Comparison of ENCODE assay signal across 8 cellular contexts in the genomic region with DNA sequence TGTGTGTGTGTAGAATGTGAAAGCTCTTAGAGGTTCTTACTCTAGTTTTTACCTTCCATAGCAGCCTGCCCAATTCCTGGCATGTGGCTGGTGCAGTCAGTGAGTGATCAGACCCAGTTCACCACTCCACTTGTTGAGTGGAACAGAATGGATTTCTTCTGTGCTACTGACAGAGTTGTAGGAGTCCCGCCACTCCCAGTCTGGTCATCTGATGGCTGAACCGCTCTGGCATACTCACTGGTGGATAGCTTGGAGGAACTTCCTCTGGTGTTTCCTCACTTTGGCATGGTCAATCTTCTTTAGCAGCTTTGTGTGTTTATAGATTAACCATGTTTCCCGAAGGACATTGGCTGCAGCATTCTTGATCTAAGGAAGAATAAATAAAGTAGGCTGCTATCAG.
DNase-seq lines count a peak whose midpoint lies in the region; ATAC-seq and TF ChIP-seq lines count a peak whose summit lies in the region.

No MANE protein-coding gene starts in this region.

- no peaks in the 10 kb centered on the region for H3K36me3 Mint-ChIP-seq in activated naive CD8-positive, alpha-beta T cell treated with anti-CD3 and anti-CD28 coated beads, Interleukin-2, amount 10 ng/mL, durations not matched to agents 7 days and 5 days
- H3K36me3 Mint-ChIP-seq in activated naive CD8-positive, alpha-beta T cell treated with anti-CD3 and anti-CD28 coated beads for 36 hours: no peaks in the 10 kb centered on the region
- H3K36me3 Mint-ChIP-seq in activated CD4-positive, alpha-beta T cell treated with anti-CD3 and anti-CD28 coated beads, Interleukin-2, amount 10 ng/mL, durations not matched to agents 24 days and 14 days (ENCODE audit: low read depth): no peaks in the 10 kb centered on the region

- in situ Hi-C loops in Panc1 (cut with HindIII; ENCODE audit: low pct_unique_long_range_greater_than_20kb, low sequenced_read_pairs) (no loop called here), transverse colon (cut with MboI; ENCODE audit: low pct_ligation_motif_present in 1 of 4, low pct_unique_long_range_greater_than_20kb in 1 of 4, low sequenced_read_pairs in 3 of 4) (no loop called here)

- BruUV-seq in Panc1 (replicated peaks; lab: Mats Ljungman, UMichigan): no TSS peak

- TF ChIP-seq CTCF in Panc1 (IDR thresholded peaks at IDR 0.05) (no peak), transverse colon (IDR thresholded peaks at IDR 0.05) (no peak)

- peak; percentile 34 for ATAC-seq in activated naive CD8-positive, alpha-beta T cell treated with anti-CD3 and anti-CD28 coated beads, Interleukin-2, amount 10 ng/mL, durations not matched to agents 7 days and 5 days (ENCODE audit: low read depth)
- ATAC-seq in Panc1: peak; percentile 87
- ATAC-seq in GM21367 (IDR thresholded peaks at IDR 0.05; ENCODE audit: unreplicated experiment): no peak

- H3K9me3 ChIP-seq in Panc1 (ENCODE audit: control insufficient read depth, insufficient read depth, low read depth, low read length): no peaks in the 10 kb centered on the region
- H3K9me3 ChIP-seq in transverse colon: no peaks in the 10 kb centered on the region

- intact Hi-C loops in Panc1 (cut with micrococcal nuclease; ENCODE audit: unreplicated experiment): no loop called here
- intact Hi-C loops in transverse colon (cut with DNase I; ENCODE audit: low total_unique reads): no loop called here
- intact Hi-C loops in activated CD4-positive, alpha-beta T cell treated with anti-CD3 and anti-CD28 coated beads, Interleukin-2, amount 10 ng/mL, durations not matched to agents 24 days and 14 days (cut with micrococcal nuclease): loop anchor here (5.0 kb wide), 1 partner anchor 38 kb away; no protein-coding TSS in a partner anchor

- TF ChIP-seq EP300 in transverse colon (IDR thresholded peaks at IDR 0.05; ENCODE audit: low read depth): no peak

- H3K27me3 ChIP-seq in Panc1 (ENCODE audit: control insufficient read depth, insufficient read depth, low read length) (no peaks in the 10 kb centered on the region), transverse colon (no peaks in the 10 kb centered on the region)

- DNase-seq in activated naive CD8-positive, alpha-beta T cell treated with anti-CD3 and anti-CD28 coated beads, Interleukin-2, amount 10 ng/mL, durations not matched to agents 7 days and 5 days: no peak
- DNase-seq in activated naive CD8-positive, alpha-beta T cell treated with anti-CD3 and anti-CD28 coated beads for 36 hours: no peak
- DNase-seq in Panc1 (ENCODE audit: low read depth, low spot score) (no peak), fibroblast of peridontal ligament (ENCODE audit: extremely low read depth) (peak; percentile 8), transverse colon (peak; percentile 21), HK-2 (ENCODE audit: unreplicated experiment) (no peak)
- no peak for DNase-seq in activated CD4-positive, alpha-beta T cell treated with anti-CD3 and anti-CD28 coated beads, Interleukin-2, amount 10 ng/mL, durations not matched to agents 24 days and 14 days

- H3K4me1 Mint-ChIP-seq in activated naive CD8-positive, alpha-beta T cell treated with anti-CD3 and anti-CD28 coated beads, Interleukin-2, amount 10 ng/mL, durations not matched to agents 7 days and 5 days: peaks cover 21% of the 10 kb centered on the region
- peaks cover 5% of the 10 kb centered on the region for H3K4me1 Mint-ChIP-seq in activated naive CD8-positive, alpha-beta T cell treated with anti-CD3 and anti-CD28 coated beads for 36 hours
- H3K4me1 Mint-ChIP-seq in activated CD4-positive, alpha-beta T cell treated with anti-CD3 and anti-CD28 coated beads, Interleukin-2, amount 10 ng/mL, durations not matched to agents 24 days and 14 days: peaks cover 17% of the 10 kb centered on the region

- H3K27ac ChIP-seq in Panc1 (ENCODE audit: low read length): no peak overlapping the region
- H3K27ac ChIP-seq in transverse colon: no peak overlapping the region

- CTCF ChIA-PET in Panc1 (lab: Charles Lee): no interaction called here

- no peak overlapping the region for H3K4me3 Mint-ChIP-seq in activated naive CD8-positive, alpha-beta T cell treated with anti-CD3 and anti-CD28 coated beads, Interleukin-2, amount 10 ng/mL, durations not matched to agents 7 days and 5 days
- H3K4me3 Mint-ChIP-seq in activated naive CD8-positive, alpha-beta T cell treated with anti-CD3 and anti-CD28 coated beads for 36 hours: no peak overlapping the region
- no peak overlapping the region for H3K4me3 Mint-ChIP-seq in activated CD4-positive, alpha-beta T cell treated with anti-CD3 and anti-CD28 coated beads, Interleukin-2, amount 10 ng/mL, durations not matched to agents 24 days and 14 days

- POLR2A ChIA-PET in activated naive CD8-positive, alpha-beta T cell treated with anti-CD3 and anti-CD28 coated beads, Interleukin-2, amount 10 ng/mL, durations not matched to agents 7 days and 5 days (lab: Charles Lee): no interaction called here
- POLR2A ChIA-PET in Panc1 (lab: Charles Lee): no interaction called here

- TF ChIP-seq POLR2A in transverse colon (IDR thresholded peaks at IDR 0.05): no peak

- no peaks in the 10 kb centered on the region for H3K9me3 Mint-ChIP-seq in activated naive CD8-positive, alpha-beta T cell treated with anti-CD3 and anti-CD28 coated beads, Interleukin-2, amount 10 ng/mL, durations not matched to agents 7 days and 5 days
- H3K9me3 Mint-ChIP-seq in activated naive CD8-positive, alpha-beta T cell treated with anti-CD3 and anti-CD28 coated beads for 36 hours: no peaks in the 10 kb centered on the region
- no peaks in the 10 kb centered on the region for H3K9me3 Mint-ChIP-seq in activated CD4-positive, alpha-beta T cell treated with anti-CD3 and anti-CD28 coated beads, Interleukin-2, amount 10 ng/mL, durations not matched to agents 24 days and 14 days

- H3K36me3 ChIP-seq in Panc1 (ENCODE audit: control insufficient read depth, insufficient read depth, low read length) (no peaks in the 10 kb centered on the region), transverse colon (no peaks in the 10 kb centered on the region)

- no peaks in the 10 kb centered on the region for H3K4me1 ChIP-seq in Panc1 (ENCODE audit: control insufficient read depth, insufficient read depth, low read length)
- no peaks in the 10 kb centered on the region for H3K4me1 ChIP-seq in transverse colon

- peaks cover 4% of the 10 kb centered on the region for H3K27me3 Mint-ChIP-seq in activated naive CD8-positive, alpha-beta T cell treated with anti-CD3 and anti-CD28 coated beads, Interleukin-2, amount 10 ng/mL, durations not matched to agents 7 days and 5 days
- no peaks in the 10 kb centered on the region for H3K27me3 Mint-ChIP-seq in activated naive CD8-positive, alpha-beta T cell treated with anti-CD3 and anti-CD28 coated beads for 36 hours
- peaks cover 5% of the 10 kb centered on the region for H3K27me3 Mint-ChIP-seq in activated CD4-positive, alpha-beta T cell treated with anti-CD3 and anti-CD28 coated beads, Interleukin-2, amount 10 ng/mL, durations not matched to agents 24 days and 14 days

- H3K27ac Mint-ChIP-seq in activated naive CD8-positive, alpha-beta T cell treated with anti-CD3 and anti-CD28 coated beads, Interleukin-2, amount 10 ng/mL, durations not matched to agents 7 days and 5 days: no peak overlapping the region
- no peak overlapping the region for H3K27ac Mint-ChIP-seq in activated naive CD8-positive, alpha-beta T cell treated with anti-CD3 and anti-CD28 coated beads for 36 hours
- H3K27ac Mint-ChIP-seq in activated CD4-positive, alpha-beta T cell treated with anti-CD3 and anti-CD28 coated beads, Interleukin-2, amount 10 ng/mL, durations not matched to agents 24 days and 14 days: no peak overlapping the region

- 43% methylated on average over 3 of the region's 3 CpGs; no CpG with 5 or more reads in 1 of the 2 donors for WGBS in transverse colon (ENCODE audit: low coverage in 1 of 2), 2 donors

- no peak overlapping the region for H3K4me3 ChIP-seq in Panc1 (ENCODE audit: low read depth in 2 of 2, low read length in 2 of 2)
- no peak overlapping the region for H3K4me3 ChIP-seq in transverse colon

Comparison
In these comparisons a context has a peak if more than half of its experiments do, and no peak if none do; other contexts are left out.
1. DNase-seq: peak in fibroblast of peridontal ligament (single experiment) and transverse colon (single experiment); none in activated naive CD8-positive, alpha-beta T cell treated with anti-CD3 and anti-CD28 coated beads, Interleukin-2, amount 10 ng/mL, durations not matched to agents 7 days and 5 days (single experiment), activated naive CD8-positive, alpha-beta T cell treated with anti-CD3 and anti-CD28 coated beads for 36 hours (single experiment), Panc1 (single experiment), HK-2 (single experiment) and activated CD4-positive, alpha-beta T cell treated with anti-CD3 and anti-CD28 coated beads, Interleukin-2, amount 10 ng/mL, durations not matched to agents 24 days and 14 days (single experiment).